8 cellular contexts compared by ENCODE assay signal in the genomic region with DNA sequence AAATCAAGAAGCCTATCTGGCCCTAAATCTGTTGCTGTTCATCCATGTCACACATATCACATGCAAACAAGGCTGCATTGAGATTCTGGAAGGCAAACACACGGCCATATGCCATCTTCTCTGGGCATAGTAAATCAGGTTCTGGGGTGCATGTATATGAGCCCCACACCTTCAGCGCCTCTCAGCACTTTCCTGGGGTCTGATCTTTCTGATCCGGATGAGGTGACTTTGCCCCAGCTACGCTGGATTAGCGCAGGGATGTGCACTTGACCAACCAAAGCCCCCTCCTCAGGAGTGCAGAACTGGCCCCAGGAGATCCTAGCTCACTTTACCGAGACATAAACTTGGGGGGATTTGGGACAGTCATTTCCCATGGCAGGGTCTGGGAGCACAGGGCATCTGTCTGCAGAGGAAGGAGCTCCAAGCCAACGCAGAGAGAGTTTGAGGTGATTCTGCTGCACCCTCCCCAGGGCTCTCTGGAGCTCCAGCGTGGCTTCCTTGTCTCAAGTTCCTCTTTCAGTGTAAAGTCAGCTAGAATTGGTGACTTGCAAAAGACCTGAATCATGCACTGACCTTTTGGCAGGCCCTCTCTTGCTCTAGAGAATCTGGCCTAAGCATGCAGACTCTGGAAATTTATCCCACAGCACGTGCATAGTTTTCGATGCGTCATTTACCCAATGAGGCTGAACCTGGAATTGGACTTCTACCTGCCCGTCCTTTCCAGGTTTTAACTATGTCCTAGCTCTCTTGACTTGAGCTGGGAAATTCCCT.
DNase-seq lines count a peak whose midpoint lies in the region; ATAC-seq, FAIRE-seq and TF ChIP-seq lines count a peak whose summit lies in the region.

No MANE protein-coding gene starts in this region.

- CTCF ChIA-PET in activated CD8-positive, alpha-beta memory T cell treated with anti-CD3 and anti-CD28 coated beads, Interleukin-2, amount 10 ng/mL, durations not matched to agents 7 days and 5 days (lab: Charles Lee): interaction anchor here (0.6 to 3.8 kb wide), 8 partner anchors 10 to 639 kb away, joined by 3 to 15 read pairs (median 6); no protein-coding TSS in a partner anchor

- H3K9me3 ChIP-seq in testis: no peaks in the 10 kb centered on the region

- no peak for TF ChIP-seq POLR2A in testis (IDR thresholded peaks at IDR 0.05)

- no peaks in the 10 kb centered on the region for H3K27me3 ChIP-seq in testis

- H3K36me3 Mint-ChIP-seq in activated CD8-positive, alpha-beta memory T cell treated with anti-CD3 and anti-CD28 coated beads, Interleukin-2, amount 10 ng/mL, durations not matched to agents 7 days and 5 days: no peaks in the 10 kb centered on the region
- H3K36me3 Mint-ChIP-seq in immature natural killer cell: no peaks in the 10 kb centered on the region

- WGBS in testis, 2 donors: 87 to 88% methylated on average over 12 of the region's 12 CpGs

- H3K4me1 Mint-ChIP-seq in activated CD8-positive, alpha-beta memory T cell treated with anti-CD3 and anti-CD28 coated beads, Interleukin-2, amount 10 ng/mL, durations not matched to agents 7 days and 5 days: peaks cover 72% of the 10 kb centered on the region
- peaks cover 70 to 78% of the 10 kb centered on the region in 2 donors for H3K4me1 Mint-ChIP-seq in immature natural killer cell

- FAIRE-seq in GM18507 (lab: Jason Lieb, UNC): peak; percentile 99

- H3K4me3 Mint-ChIP-seq in activated CD8-positive, alpha-beta memory T cell treated with anti-CD3 and anti-CD28 coated beads, Interleukin-2, amount 10 ng/mL, durations not matched to agents 7 days and 5 days: no peak overlapping the region
- H3K4me3 Mint-ChIP-seq in immature natural killer cell: peak overlapping the region in 4 of 5 donors; percentile 53 to 78 (median 71)

- intact Hi-C loops in testis (cut with DNase I; ENCODE audit: low total_unique reads): no loop called here

- no peak overlapping the region for H3K4me3 ChIP-seq in testis

- H3K9me3 Mint-ChIP-seq in activated CD8-positive, alpha-beta memory T cell treated with anti-CD3 and anti-CD28 coated beads, Interleukin-2, amount 10 ng/mL, durations not matched to agents 7 days and 5 days (ENCODE audit: low read depth): no peaks in the 10 kb centered on the region
- no peaks in the 10 kb centered on the region for H3K9me3 Mint-ChIP-seq in immature natural killer cell

- H3K27ac ChIP-seq in testis: no peak overlapping the region

- no peak for TF ChIP-seq CTCF in testis (IDR thresholded peaks at IDR 0.05)

- DNase-seq in GM18507 (ENCODE audit: extremely low spot score, insufficient read length, low read depth) (peak; percentile 42), immature natural killer cell (no peak), testis (peak; percentile 21), NCI-H2029 treated with DMSO at 0.1 percent for 48 hours (lab: John Stamatoyannopoulos, UW) (no peak), NCI-H82 treated with DMSO at 0.1 percent for 48 hours (lab: John Stamatoyannopoulos, UW; ENCODE audit: unreplicated experiment) (no peak), cortex of kidney (lab: John Stamatoyannopoulos, UW) (no peak)
- DNase-seq in activated CD8-positive, alpha-beta memory T cell treated with anti-CD3 and anti-CD28 coated beads, Interleukin-2, amount 10 ng/mL, durations not matched to agents 7 days and 5 days: peak; percentile 40

- ATAC-seq in HG03432 (IDR thresholded peaks at IDR 0.05; ENCODE audit: unreplicated experiment): peak; percentile 28
- no peak for ATAC-seq in activated CD8-positive, alpha-beta memory T cell treated with anti-CD3 and anti-CD28 coated beads, Interleukin-2, amount 10 ng/mL, durations not matched to agents 7 days and 5 days

- H3K36me3 ChIP-seq in testis (ENCODE audit: low read depth, missing control alignments): no peaks in the 10 kb centered on the region

- peak overlapping the region; percentile 91 for H3K27ac Mint-ChIP-seq in activated CD8-positive, alpha-beta memory T cell treated with anti-CD3 and anti-CD28 coated beads, Interleukin-2, amount 10 ng/mL, durations not matched to agents 7 days and 5 days
- H3K27ac Mint-ChIP-seq in immature natural killer cell: peak overlapping the region; percentile 76 to 95 (median 87)

- no peaks in the 10 kb centered on the region for H3K27me3 Mint-ChIP-seq in activated CD8-positive, alpha-beta memory T cell treated with anti-CD3 and anti-CD28 coated beads, Interleukin-2, amount 10 ng/mL, durations not matched to agents 7 days and 5 days
- H3K27me3 Mint-ChIP-seq in immature natural killer cell (ENCODE audit: low read depth in 3 of 3): peaks cover 2 to 13% (median 12%) of the 10 kb centered on the region in 3 donors

- H3K4me1 ChIP-seq in testis: peaks cover 5% of the 10 kb centered on the region

Comparison
In these comparisons a context has a peak if more than half of its experiments do, and no peak if none do; other contexts are left out.
1. DNase-seq: peak in GM18507 (single experiment), activated CD8-positive, alpha-beta memory T cell treated with anti-CD3 and anti-CD28 coated beads, Interleukin-2, amount 10 ng/mL, durations not matched to agents 7 days and 5 days (single experiment) and testis (single experiment); none in immature natural killer cell (0 of 3), NCI-H2029 treated with DMSO at 0.1 percent for 48 hours (single experiment), NCI-H82 treated with DMSO at 0.1 percent for 48 hours (single experiment) and cortex of kidney (single experiment).